ENCODE assay signal across 15 cellular contexts in the genomic region with DNA sequence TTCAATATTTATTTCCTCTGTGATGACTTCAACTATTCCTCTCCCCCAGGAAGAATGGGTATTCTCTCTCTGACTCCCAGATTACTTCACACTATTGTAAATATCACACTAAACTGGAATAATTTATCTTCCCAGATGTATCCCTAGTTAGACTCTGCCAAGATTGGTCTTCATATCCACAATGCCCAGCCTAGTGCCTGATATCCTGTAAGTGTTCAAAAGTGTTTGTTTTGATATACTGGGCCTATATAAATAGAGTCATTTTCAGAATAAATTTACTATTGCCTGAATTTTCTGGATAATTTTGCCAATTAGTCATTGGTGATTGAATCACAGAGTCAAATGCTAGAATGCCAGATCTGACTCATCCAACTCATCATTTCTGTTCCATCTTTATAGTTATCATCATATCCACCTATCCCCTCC.
DNase-seq lines count a peak whose midpoint lies in the region; ATAC-seq and TF ChIP-seq lines count a peak whose summit lies in the region.
"Had no signal": no experiment of that assay in that cellular context is flagged by ENCODE, and none has a peak within 500 bp of the region (broad histone marks: within the 10 kb centered on the region; RNA-seq: fewer than 3 reads in every experiment).

No MANE protein-coding gene starts in this region.

- H3K4me3 Mint-ChIP-seq in osteocyte (ENCODE audit: unreplicated experiment) = no peak overlapping the region
- H3K4me3 Mint-ChIP-seq: activated CD4-positive, alpha-beta T cell treated with anti-CD3 and anti-CD28 coated beads for 36 hours; activated naive CD8-positive, alpha-beta T cell had no signal

- no peaks in the 10 kb centered on the region for H3K36me3 Mint-ChIP-seq in osteocyte (ENCODE audit: unreplicated experiment)
- H3K36me3 Mint-ChIP-seq: activated naive CD8-positive, alpha-beta T cell had no signal

- H3K27ac Mint-ChIP-seq in osteocyte (ENCODE audit: unreplicated experiment) = peak overlapping the region; percentile 73
- H3K27ac Mint-ChIP-seq: activated CD4-positive, alpha-beta T cell treated with anti-CD3 and anti-CD28 coated beads for 36 hours; activated naive CD8-positive, alpha-beta T cell had no signal

- in situ Hi-C loops in astrocyte of the spinal cord (cut with HindIII; ENCODE audit: low sequenced_read_pairs) = no loop called here

- DNase-seq in ELR (ENCODE audit: low read depth) (peak; percentile 85), LNCaP clone FGC (ENCODE audit: low read depth) (peak; percentile 4), astrocyte of the spinal cord (ENCODE audit: low read depth, low spot score) (peak; percentile 10), osteocyte (ENCODE audit: extremely low spot score, unreplicated experiment) (no peak), OCI-M1 (lab: John Stamatoyannopoulos, UW) (no peak)
- DNase-seq in effector memory CD4-positive, alpha-beta T cell = no peak
- DNase-seq: activated CD4-positive, alpha-beta T cell treated with anti-CD3 and anti-CD28 coated beads for 36 hours; activated CD8-positive, alpha-beta memory T cell treated with anti-CD3 and anti-CD28 coated beads, Interleukin-2, amount 50 U/mL, for 48 hours; central memory CD4-positive, alpha-beta T cell; NCI-H2227 treated with DMSO at 0.1 percent for 48 hours; T-helper 2 cell had no signal

- no peaks in the 10 kb centered on the region for H3K4me1 ChIP-seq in effector memory CD4-positive, alpha-beta T cell (ENCODE audit: control insufficient read depth, insufficient read depth, low read length, poor library complexity, severe bottlenecking)
- H3K4me1 ChIP-seq: Peyer's patch had no signal

- H3K4me3 ChIP-seq in LNCaP clone FGC (ENCODE audit: low read depth, low read length) = no peak overlapping the region
- H3K4me3 ChIP-seq in astrocyte of the spinal cord (ENCODE audit: low read depth, low read length) = no peak overlapping the region
- no peak overlapping the region for H3K4me3 ChIP-seq in effector memory CD4-positive, alpha-beta T cell (ENCODE audit: insufficient read depth, low read depth, low read length, poor library complexity, severe bottlenecking)
- H3K4me3 ChIP-seq: Peyer's patch, thoracic aorta had no signal

- no peaks in the 10 kb centered on the region for H3K9me3 ChIP-seq in effector memory CD4-positive, alpha-beta T cell (ENCODE audit: control insufficient read depth, low read length)
- H3K9me3 ChIP-seq: Peyer's patch, thoracic aorta had no signal

- ATAC-seq in HG02852 (IDR thresholded peaks at IDR 0.05; ENCODE audit: unreplicated experiment) = no peak
- ATAC-seq: activated CD4-positive, alpha-beta T cell treated with anti-CD3 and anti-CD28 coated beads for 36 hours had no signal

- no peaks in the 10 kb centered on the region for H3K27me3 Mint-ChIP-seq in osteocyte (ENCODE audit: unreplicated experiment)

- TF ChIP-seq CTCF in LNCaP clone FGC (IDR thresholded peaks at IDR 0.05; ENCODE audit: control insufficient read depth, extremely low read depth, insufficient read depth) (no peak), astrocyte of the spinal cord (IDR thresholded peaks at IDR 0.05; ENCODE audit: low read depth, low read length) (no peak), osteocyte (IDR thresholded peaks at IDR 0.05) (no peak)

- H3K9me3 Mint-ChIP-seq in osteocyte (ENCODE audit: unreplicated experiment) = no peaks in the 10 kb centered on the region

- H3K36me3 ChIP-seq in effector memory CD4-positive, alpha-beta T cell (ENCODE audit: control insufficient read depth, insufficient read depth, low read length) = no peaks in the 10 kb centered on the region
- H3K36me3 ChIP-seq: Peyer's patch, thoracic aorta had no signal

- peaks cover 44% of the 10 kb centered on the region for H3K4me1 Mint-ChIP-seq in osteocyte (ENCODE audit: unreplicated experiment)
- H3K4me1 Mint-ChIP-seq: activated CD4-positive, alpha-beta T cell treated with anti-CD3 and anti-CD28 coated beads for 36 hours had no signal

- H3K27ac ChIP-seq in effector memory CD4-positive, alpha-beta T cell (ENCODE audit: insufficient read depth, low read length, poor library complexity, severe bottlenecking) = no peak overlapping the region
- H3K27ac ChIP-seq: thoracic aorta had no signal

- H3K27me3 ChIP-seq in effector memory CD4-positive, alpha-beta T cell (replicated peaks; ENCODE audit: control insufficient read depth, insufficient read depth, low read length, poor library complexity, severe bottlenecking) = no peaks in the 10 kb centered on the region
- H3K27me3 ChIP-seq: Peyer's patch had no signal

Comparison
In these comparisons a context has a peak if more than half of its experiments do, and no peak if none do; other contexts are left out.
1. DNase-seq: peak in ELR (single experiment), LNCaP clone FGC (single experiment) and astrocyte of the spinal cord (single experiment); none in osteocyte (single experiment), effector memory CD4-positive, alpha-beta T cell (0 of 3) and OCI-M1 (single experiment).